ENCODE assay signal across 9 cellular contexts in the genomic region with DNA sequence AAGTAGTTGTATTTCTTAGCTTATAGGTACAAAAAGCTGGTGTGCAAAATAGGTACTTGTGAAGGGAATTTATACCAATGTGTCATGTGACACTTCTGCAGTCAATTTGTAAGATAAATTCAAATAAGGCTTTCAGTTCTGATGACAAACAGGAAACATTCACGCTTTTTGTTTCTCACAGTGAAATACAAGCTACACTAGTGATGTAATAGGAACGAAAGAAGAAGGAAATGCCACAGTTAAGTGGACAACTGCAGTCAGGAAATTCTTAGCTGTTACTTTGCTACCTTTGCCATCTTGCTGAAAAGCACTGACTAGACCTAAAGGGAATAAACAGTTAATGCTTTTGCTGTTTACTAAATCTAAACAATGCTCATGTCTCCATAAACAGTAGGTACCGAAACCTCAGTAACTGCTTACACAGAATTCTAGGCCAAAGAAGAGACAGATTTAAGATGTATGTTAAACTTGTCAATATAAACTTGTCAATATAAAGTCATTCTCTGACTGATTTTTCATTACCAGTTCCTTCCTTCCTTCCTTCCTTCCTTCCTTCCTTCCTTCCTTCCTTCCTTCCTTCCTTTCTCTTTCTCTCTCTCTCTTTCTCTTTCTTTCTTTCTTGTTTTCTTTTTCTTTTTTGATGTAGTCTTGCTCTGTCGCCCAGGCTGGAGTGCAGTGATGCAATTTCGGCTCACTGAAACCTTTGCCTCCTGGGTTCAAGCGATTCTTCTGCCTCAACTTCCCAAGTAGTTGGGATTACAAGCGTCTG. TPM values are rescaled to one million over a fixed set of nuclear protein-coding genes. Genes with fewer than 3 reads are reported as not detected.
DNase-seq lines count a peak whose midpoint lies in the region; ATAC-seq and TF ChIP-seq lines count a peak whose summit lies in the region.
"Had no signal": no experiment of that assay in that cellular context is flagged by ENCODE, and none has a peak within 500 bp of the region (broad histone marks: within the 10 kb centered on the region; RNA-seq: fewer than 3 reads in every experiment).

No MANE protein-coding gene starts in this region.

- H3K4me3 Mint-ChIP-seq in chondrocyte (ENCODE audit: unreplicated experiment): no peak overlapping the region

- no peaks in the 10 kb centered on the region for H3K27me3 ChIP-seq in H7 (ENCODE audit: control insufficient read depth, insufficient read depth, low read length)

- no peaks in the 10 kb centered on the region for H3K36me3 ChIP-seq in H7 (replicated peaks; ENCODE audit: control insufficient read depth, insufficient read depth, low read length)

- no peaks in the 10 kb centered on the region for H3K27me3 Mint-ChIP-seq in chondrocyte (ENCODE audit: low read depth)

- H3K9me3 Mint-ChIP-seq in chondrocyte (ENCODE audit: low read depth): no peaks in the 10 kb centered on the region

- peak; percentile 46 for DNase-seq in EH (ENCODE audit: low read depth)
- DNase-seq in chondrocyte (ENCODE audit: low spot score): no peak
- no peak for DNase-seq in H7
- no peak for DNase-seq in effector CD4-positive, alpha-beta T cell
- no peak for DNase-seq in COLO668 (lab: John Stamatoyannopoulos, UW; ENCODE audit: unreplicated experiment)
- no peak for DNase-seq in activated gamma-delta T cell (lab: John Stamatoyannopoulos, UW)

- H3K4me3 ChIP-seq in H7 (ENCODE audit: insufficient read depth, low read depth, low read length): no peak overlapping the region

- ATAC-seq in GM19468 (IDR thresholded peaks at IDR 0.05; ENCODE audit: extremely low read depth, unreplicated experiment): peak; percentile 87
- ATAC-seq in HG03442 (IDR thresholded peaks at IDR 0.05; ENCODE audit: unreplicated experiment): peak; percentile 94
- ATAC-seq: HCT116 had no signal

- H3K27ac Mint-ChIP-seq in chondrocyte (ENCODE audit: unreplicated experiment): peak overlapping the region; percentile 79

- no peaks in the 10 kb centered on the region for H3K36me3 Mint-ChIP-seq in chondrocyte (ENCODE audit: low read depth)

- peaks cover 12% of the 10 kb centered on the region for H3K4me1 Mint-ChIP-seq in chondrocyte (ENCODE audit: low read depth)

- no peak for TF ChIP-seq CTCF in chondrocyte (IDR thresholded peaks at IDR 0.05)

RNA-seq across cellular contexts. Expression of a gene that starts 10.1 kb away (rescaled TPM):
- total RNA-seq in chondrocyte: 7.6 to 11.7 TPM (median 11.3 TPM) in 3 replicates
- total RNA-seq in H7 (2014; rRNA removed; shearing (Covaris generic)): 3.1 and 6.2 TPM in 2 replicates
